Comparison of ENCODE assay signal across 9 cellular contexts in genomic region chr7:7323352-7323751, GRCh38.
DNase-seq lines count a peak whose midpoint lies in the region; ATAC-seq and TF ChIP-seq lines count a peak whose summit lies in the region.
"Had no signal": no experiment of that assay in that cellular context is flagged by ENCODE, and none has a peak within 500 bp of the region (broad histone marks: within the 10 kb centered on the region; RNA-seq: fewer than 3 reads in every experiment).

No MANE protein-coding gene starts in this region.

- no peaks in the 10 kb centered on the region for H3K27me3 ChIP-seq in parathyroid adenoma (ENCODE audit: control insufficient read depth, insufficient read depth, low read length)

- peak; percentile 49 for ATAC-seq in GM19035 (IDR thresholded peaks at IDR 0.05; ENCODE audit: unreplicated experiment)
- peak; percentile 59 for ATAC-seq in HG02678 (IDR thresholded peaks at IDR 0.05; ENCODE audit: unreplicated experiment)
- no peak for ATAC-seq in activated CD4-positive, CD25-positive, alpha-beta regulatory T cell treated with anti-CD3 and anti-CD28 coated beads, Interleukin-2, amount 50 U/mL, for 24 hours
- ATAC-seq: gastrocnemius medialis had no signal

- peak; percentile 50 for DNase-seq in NCI-H128 (lab: John Stamatoyannopoulos, UW; ENCODE audit: unreplicated experiment)
- no peak for DNase-seq in OCI-LY7 (ENCODE audit: low spot score)
- DNase-seq in stimulated activated naive CD4-positive, alpha-beta T cell treated with Interleukin-2 at 50 U/mL for 16 hours (lab: John Stamatoyannopoulos, UW): no peak
- DNase-seq: activated CD4-positive, alpha-beta memory T cell treated with anti-CD3 and anti-CD28 coated beads for 36 hours; gastrocnemius medialis had no signal

- no TSS peak for BruUV-seq in OCI-LY7 (replicated peaks; lab: Mats Ljungman, UMichigan)

- CTCF ChIA-PET in OCI-LY7 (lab: Charles Lee; ENCODE audit: unreplicated experiment): no interaction called here

- H3K9me3 ChIP-seq in parathyroid adenoma (ENCODE audit: control insufficient read depth, low read length) (no peaks in the 10 kb centered on the region), OCI-LY7 (ENCODE audit: low read length) (no peaks in the 10 kb centered on the region)
- H3K9me3 ChIP-seq: gastrocnemius medialis had no signal

- H4K20me1 ChIP-seq in OCI-LY7 (ENCODE audit: insufficient read depth, low read length): no peaks in the 10 kb centered on the region

- H3K27ac ChIP-seq in parathyroid adenoma (peak overlapping the region; percentile 97), OCI-LY7 (ENCODE audit: low read depth, low read length, poor library complexity, severe bottlenecking) (no peak overlapping the region)
- H3K27ac ChIP-seq: gastrocnemius medialis had no signal

- peaks cover 85% of the 10 kb centered on the region for H3K4me1 ChIP-seq in parathyroid adenoma
- H3K4me1 ChIP-seq in OCI-LY7 (ENCODE audit: insufficient read depth, low read length, poor library complexity, severe bottlenecking): peaks cover 19% of the 10 kb centered on the region

- intact Hi-C loops in OCI-LY7 (cut with micrococcal nuclease; ENCODE audit: unreplicated experiment): loop anchor here (5.0 kb wide), 1 partner anchor 141 kb away; the partner anchor contains the start of gene C1GALT1

- TF ChIP-seq CTCF in parathyroid adenoma (IDR thresholded peaks at IDR 0.05) (no peak), OCI-LY7 (conservative IDR thresholded peaks at IDR 0.05; ENCODE audit: low read length) (no peak)

- H3K9me2 ChIP-seq in OCI-LY7 (ENCODE audit: insufficient read depth, low read length): no peaks in the 10 kb centered on the region

- H3K4me3 ChIP-seq in parathyroid adenoma (ENCODE audit: low read depth, low read length) (peak overlapping the region; percentile 4), OCI-LY7 (ENCODE audit: low read depth, low read length, poor library complexity, severe bottlenecking) (no peak overlapping the region)
- H3K4me3 ChIP-seq: gastrocnemius medialis had no signal

- no peaks in the 10 kb centered on the region for H3K36me3 ChIP-seq in parathyroid adenoma (ENCODE audit: control insufficient read depth, insufficient read depth, low read length)
- no peaks in the 10 kb centered on the region for H3K36me3 ChIP-seq in OCI-LY7 (ENCODE audit: insufficient read depth, low read length)
- H3K36me3 ChIP-seq: gastrocnemius medialis had no signal

- H2AFZ ChIP-seq in parathyroid adenoma (peak overlapping the region; percentile 48), OCI-LY7 (ENCODE audit: low read length) (no peak overlapping the region)

- H3K9ac ChIP-seq in parathyroid adenoma: no peak overlapping the region

- H3K4me2 ChIP-seq in parathyroid adenoma (ENCODE audit: low read length) (peak overlapping the region; percentile 25), OCI-LY7 (ENCODE audit: low read length) (no peak overlapping the region)

- POLR2A ChIA-PET in OCI-LY7 (lab: Charles Lee): interaction anchor here (0.6 to 1.2 kb wide), 3 partner anchors 11 to 121 kb away, joined by 3 to 4 read pairs (median 3); no protein-coding TSS in a partner anchor

- H3K79me2 ChIP-seq in parathyroid adenoma (no peaks in the 10 kb centered on the region), OCI-LY7 (ENCODE audit: insufficient read depth, low read depth, low read length) (no peaks in the 10 kb centered on the region)

Comparison
In these comparisons a context has a peak if more than half of its experiments do, and no peak if none do; other contexts are left out.
1. ATAC-seq: peak in GM19035 (single experiment) and HG02678 (single experiment); none in activated CD4-positive, CD25-positive, alpha-beta regulatory T cell treated with anti-CD3 and anti-CD28 coated beads, Interleukin-2, amount 50 U/mL, for 24 hours (0 of 2).